In the genomic region with DNA sequence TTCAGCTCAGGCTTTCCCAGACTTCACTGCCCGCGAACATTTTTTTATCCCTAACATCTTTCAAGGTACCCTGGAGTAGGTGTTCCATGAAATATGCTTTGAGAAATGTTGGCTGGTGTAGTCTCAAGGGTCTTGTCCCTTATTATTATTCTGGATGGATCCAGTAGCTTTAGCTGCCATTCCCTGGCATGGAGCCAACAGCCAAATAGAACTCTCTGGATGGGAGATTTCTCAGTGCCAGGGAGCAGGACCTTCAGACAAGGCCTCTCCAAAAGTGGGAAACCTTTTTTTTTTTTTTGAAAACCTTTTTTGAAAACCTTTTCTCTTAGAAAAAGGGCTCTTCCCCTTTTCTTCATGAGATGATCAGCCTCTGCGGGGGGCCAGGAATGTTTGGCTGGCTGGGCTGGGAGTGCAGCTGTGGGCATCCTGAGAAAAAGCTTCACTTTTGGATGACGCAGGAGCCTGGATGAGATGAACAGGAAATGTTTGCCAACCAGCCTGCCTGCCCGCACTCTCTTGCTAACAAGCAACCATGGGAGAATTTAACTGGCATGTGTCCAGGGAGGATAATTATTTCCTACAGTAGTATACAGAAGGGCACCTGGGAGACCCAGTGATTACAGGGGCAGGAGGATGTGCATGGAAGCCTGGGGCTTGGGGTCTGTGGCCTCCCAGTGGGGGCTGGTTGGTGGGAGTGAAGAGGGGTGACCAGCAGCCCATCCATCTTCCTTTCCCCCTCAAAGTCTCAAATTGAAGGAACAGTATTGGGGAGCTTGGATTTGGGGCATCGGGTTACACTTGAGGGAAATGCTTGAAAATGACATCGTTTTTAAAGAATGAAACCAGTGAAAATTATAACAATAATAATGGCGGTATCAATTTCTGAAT, we compare ENCODE assay signal across 11 cellular contexts.
DNase-seq lines count a peak whose midpoint lies in the region; ATAC-seq and TF ChIP-seq lines count a peak whose summit lies in the region.
"Had no signal": no experiment of that assay in that cellular context is flagged by ENCODE, and none has a peak within 500 bp of the region (broad histone marks: within the 10 kb centered on the region; RNA-seq: fewer than 3 reads in every experiment).

No MANE protein-coding gene starts in this region.

- H3K27me3 ChIP-seq in heart right ventricle = no peaks in the 10 kb centered on the region
- H3K27me3 ChIP-seq: neutrophil had no signal

- no peak overlapping the region for H3K4me3 Mint-ChIP-seq in Calu3 (ENCODE audit: low read depth, unreplicated experiment)
- H3K4me3 Mint-ChIP-seq: CD8-positive, alpha-beta memory T cell had no signal

- no peaks in the 10 kb centered on the region for H3K27me3 Mint-ChIP-seq in Calu3 (ENCODE audit: unreplicated experiment)

- H3K36me3 Mint-ChIP-seq in Calu3 (ENCODE audit: insufficient read depth, unreplicated experiment) = no peaks in the 10 kb centered on the region
- H3K36me3 Mint-ChIP-seq: CD8-positive, alpha-beta memory T cell had no signal

- WGBS in heart right ventricle, 2 donors = 82 to 84% methylated on average over 8 of the region's 8 CpGs

- DNase-seq in Calu3 = peak; percentile 34
- DNase-seq in NCI-H2029 (lab: John Stamatoyannopoulos, UW) = peak; percentile 87
- DNase-seq in astrocyte of the hippocampus (ENCODE audit: low read depth, low spot score) = peak; percentile 93
- DNase-seq in left kidney (ENCODE audit: low read depth, low spot score) = peak; percentile 33
- no peak for DNase-seq in G401 (ENCODE audit: low spot score)
- no peak for DNase-seq in heart right ventricle
- DNase-seq: CD8-positive, alpha-beta memory T cell had no signal

- no peak overlapping the region for H3K27ac Mint-ChIP-seq in Calu3 (ENCODE audit: unreplicated experiment)
- H3K27ac Mint-ChIP-seq: CD8-positive, alpha-beta memory T cell had no signal

- ATAC-seq in HG02938 (IDR thresholded peaks at IDR 0.05; ENCODE audit: unreplicated experiment) = no peak
- ATAC-seq in GM18858 (IDR thresholded peaks at IDR 0.05; ENCODE audit: unreplicated experiment) = no peak
- ATAC-seq in heart right ventricle = no peak
- ATAC-seq: Panc1 had no signal

- H3K4me1 ChIP-seq in heart right ventricle = no peaks in the 10 kb centered on the region

- no peaks in the 10 kb centered on the region for H3K36me3 ChIP-seq in heart right ventricle
- H3K36me3 ChIP-seq: neutrophil had no signal

- TF ChIP-seq CTCF in Calu3 (IDR thresholded peaks at IDR 0.05; ENCODE audit: unreplicated experiment) (no peak), heart right ventricle (IDR thresholded peaks at IDR 0.05) (no peak)

- H3K4me1 Mint-ChIP-seq in Calu3 (ENCODE audit: low read depth, unreplicated experiment) = peaks cover 12% of the 10 kb centered on the region

- no peaks in the 10 kb centered on the region for H3K9me3 Mint-ChIP-seq in Calu3 (ENCODE audit: low read depth, unreplicated experiment)

- CTCF ChIA-PET in Calu3 (lab: Charles Lee) = no interaction called here

- H3K27ac ChIP-seq in heart right ventricle = no peak overlapping the region
- H3K27ac ChIP-seq: neutrophil had no signal

- no TSS peak for BruUV-seq in Calu3 (replicated peaks; lab: Mats Ljungman, UMichigan)

- H3K9me3 ChIP-seq in heart right ventricle = peaks cover 0 to 6% (median 0%) of the 10 kb centered on the region in 11 donors
- H3K9me3 ChIP-seq: neutrophil had no signal

- in situ Hi-C loops in G401 (cut with HindIII; ENCODE audit: low sequenced_read_pairs) = no loop called here

- no peak overlapping the region for H3K4me3 ChIP-seq in heart right ventricle

- intact Hi-C loops in Calu3 (cut with micrococcal nuclease; ENCODE audit: unreplicated experiment) (no loop called here), heart right ventricle (cut with DNase I) (loop anchor here in 1 of 10 donors (10.0 kb wide), 1 partner anchor 105 kb away; the partner anchor contains the start of gene LRIG1)

Comparison
In these comparisons a context has a peak if more than half of its experiments do, and no peak if none do; other contexts are left out.
1. DNase-seq: peak in Calu3 (single experiment), NCI-H2029 (single experiment), astrocyte of the hippocampus (single experiment) and left kidney (single experiment); none in G401 (single experiment) and heart right ventricle (0 of 2).